1 cellular context compared by ENCODE assay signal in the genomic region with DNA sequence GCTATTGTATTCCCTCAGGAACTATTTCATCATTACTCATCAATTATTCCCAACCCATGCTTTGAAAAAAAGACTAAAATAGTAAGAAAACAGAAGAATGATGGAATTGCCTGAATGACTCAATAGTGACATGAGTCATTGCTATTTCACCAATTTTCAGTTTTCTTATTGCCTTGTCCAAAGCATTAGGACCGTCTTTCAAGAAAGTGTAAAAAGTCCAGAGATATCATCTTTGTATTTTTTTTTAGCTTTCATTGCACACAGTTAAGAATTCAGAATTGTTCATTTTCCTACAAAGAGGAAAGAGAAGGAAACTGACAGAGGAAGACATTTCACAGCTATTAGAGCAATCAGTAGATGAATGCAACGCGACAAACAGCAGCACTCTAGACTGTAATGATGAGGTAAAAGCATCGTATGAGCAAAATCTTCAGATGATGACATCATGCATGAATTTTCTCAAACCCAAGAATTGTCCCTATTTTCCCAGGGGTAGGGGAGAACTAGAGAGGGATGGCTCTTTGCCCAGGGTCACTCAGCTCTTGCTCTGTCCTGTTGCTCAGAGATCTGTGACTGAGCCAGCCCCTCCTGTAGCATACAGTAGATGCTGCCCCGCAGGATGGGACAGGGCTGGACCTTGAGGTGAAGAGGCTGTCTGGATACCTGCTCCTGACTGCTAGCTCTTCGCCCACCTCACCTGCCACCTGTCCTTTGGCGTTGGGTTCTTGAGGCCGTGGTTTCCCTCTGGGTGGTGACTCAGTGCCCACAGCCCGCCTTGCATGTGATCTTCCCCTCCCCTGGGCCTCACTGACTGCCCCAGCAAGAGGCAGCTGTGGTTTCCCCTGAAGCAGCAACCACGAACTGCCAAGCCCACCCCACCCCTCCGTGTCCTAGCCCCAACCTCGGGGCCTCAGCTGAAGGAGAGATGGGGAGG.
TF ChIP-seq lines count a peak whose summit lies in the region.

No MANE protein-coding gene starts in this region.

TF ChIP-seq in HEK293, 187 proteins besides CTCF, POLR2A, EP300 and RAD21 (continued from another document and continues in another):
- no peak for TF ChIP-seq ZNF157 (tag by site-specific recombination; IDR thresholded peaks at IDR 0.05)
- 0 out of 2 replicates have a peak, but pooled peaks have one; percentile 26 for TF ChIP-seq KLF1 (tag by site-specific recombination; IDR thresholded peaks at IDR 0.05)
- no peak for TF ChIP-seq ZNF2 (tag by site-specific recombination; IDR thresholded peaks at IDR 0.05)
- TF ChIP-seq REPIN1 (tag by site-specific recombination; IDR thresholded peaks at IDR 0.05; ENCODE audit: low read depth) = no peak
- no peak for TF ChIP-seq ZNF433 (tag by site-specific recombination; IDR thresholded peaks at IDR 0.05; ENCODE audit: low read depth)
- TF ChIP-seq ZIC2 (tag by site-specific recombination; IDR thresholded peaks at IDR 0.05) = 0 out of 2 replicates have a peak, but pooled peaks have one; percentile 26
- TF ChIP-seq ZNF664 (tag by site-specific recombination; IDR thresholded peaks at IDR 0.05) = no peak
- no peak for TF ChIP-seq ZSCAN16 (tag by site-specific recombination; IDR thresholded peaks at IDR 0.05)
- TF ChIP-seq ZNF140 (tag by site-specific recombination; IDR thresholded peaks at IDR 0.05) = no peak
- no peak for TF ChIP-seq ZNF214 (tag by site-specific recombination; IDR thresholded peaks at IDR 0.05; ENCODE audit: borderline replicate concordance)
- no peak for TF ChIP-seq ZNF76 (tag by site-specific recombination; IDR thresholded peaks at IDR 0.05; ENCODE audit: borderline replicate concordance, low read depth)
- peak; percentile 47; the same call in 1 of the 2 replicates for TF ChIP-seq ZNF660 (tag by site-specific recombination; IDR thresholded peaks at IDR 0.05)
- TF ChIP-seq ZNF302 (tag by site-specific recombination; IDR thresholded peaks at IDR 0.05; ENCODE audit: low read depth) = no peak
- TF ChIP-seq ZNF514 (tag by site-specific recombination; IDR thresholded peaks at IDR 0.05) = no peak
- no peak for TF ChIP-seq ZNF626 (tag by site-specific recombination; IDR thresholded peaks at IDR 0.05)
- no peak for TF ChIP-seq ZNF292 (tag by site-specific recombination; IDR thresholded peaks at IDR 0.05; ENCODE audit: borderline replicate concordance, low read depth)
- no peak for TF ChIP-seq ZNF777 (tag by site-specific recombination; IDR thresholded peaks at IDR 0.05; ENCODE audit: borderline replicate concordance)
- TF ChIP-seq, protein P1, sequence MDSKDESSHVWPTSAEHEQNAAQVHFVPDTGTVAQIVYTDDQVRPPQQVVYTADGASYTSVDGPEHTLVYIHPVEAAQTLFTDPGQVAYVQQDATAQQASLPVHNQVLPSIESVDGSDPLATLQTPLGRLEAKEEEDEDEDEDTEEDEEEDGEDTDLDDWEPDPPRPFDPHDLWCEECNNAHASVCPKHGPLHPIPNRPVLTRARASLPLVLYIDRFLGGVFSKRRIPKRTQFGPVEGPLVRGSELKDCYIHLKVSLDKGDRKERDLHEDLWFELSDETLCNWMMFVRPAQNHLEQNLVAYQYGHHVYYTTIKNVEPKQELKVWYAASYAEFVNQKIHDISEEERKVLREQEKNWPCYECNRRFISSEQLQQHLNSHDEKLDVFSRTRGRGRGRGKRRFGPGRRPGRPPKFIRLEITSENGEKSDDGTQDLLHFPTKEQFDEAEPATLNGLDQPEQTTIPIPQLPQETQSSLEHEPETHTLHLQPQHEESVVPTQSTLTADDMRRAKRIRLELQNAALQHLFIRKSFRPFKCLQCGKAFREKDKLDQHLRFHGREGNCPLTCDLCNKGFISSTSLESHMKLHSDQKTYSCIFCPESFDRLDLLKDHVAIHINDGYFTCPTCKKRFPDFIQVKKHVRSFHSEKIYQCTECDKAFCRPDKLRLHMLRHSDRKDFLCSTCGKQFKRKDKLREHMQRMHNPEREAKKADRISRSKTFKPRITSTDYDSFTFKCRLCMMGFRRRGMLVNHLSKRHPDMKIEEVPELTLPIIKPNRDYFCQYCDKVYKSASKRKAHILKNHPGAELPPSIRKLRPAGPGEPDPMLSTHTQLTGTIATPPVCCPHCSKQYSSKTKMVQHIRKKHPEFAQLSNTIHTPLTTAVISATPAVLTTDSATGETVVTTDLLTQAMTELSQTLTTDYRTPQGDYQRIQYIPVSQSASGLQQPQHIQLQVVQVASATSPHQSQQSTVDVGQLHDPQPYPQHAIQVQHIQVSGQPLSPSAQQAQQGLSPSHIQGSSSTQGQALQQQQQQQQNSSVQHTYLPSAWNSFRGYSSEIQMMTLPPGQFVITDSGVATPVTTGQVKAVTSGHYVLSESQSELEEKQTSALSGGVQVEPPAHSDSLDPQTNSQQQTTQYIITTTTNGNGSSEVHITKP (tag by site-specific recombination; IDR thresholded peaks at IDR 0.05) = peak; percentile 70
- no peak for TF ChIP-seq ZNF701 (tag by site-specific recombination; IDR thresholded peaks at IDR 0.05)
- no peak for TF ChIP-seq ZSCAN23 (tag by site-specific recombination; IDR thresholded peaks at IDR 0.05)
- TF ChIP-seq, protein P2, sequence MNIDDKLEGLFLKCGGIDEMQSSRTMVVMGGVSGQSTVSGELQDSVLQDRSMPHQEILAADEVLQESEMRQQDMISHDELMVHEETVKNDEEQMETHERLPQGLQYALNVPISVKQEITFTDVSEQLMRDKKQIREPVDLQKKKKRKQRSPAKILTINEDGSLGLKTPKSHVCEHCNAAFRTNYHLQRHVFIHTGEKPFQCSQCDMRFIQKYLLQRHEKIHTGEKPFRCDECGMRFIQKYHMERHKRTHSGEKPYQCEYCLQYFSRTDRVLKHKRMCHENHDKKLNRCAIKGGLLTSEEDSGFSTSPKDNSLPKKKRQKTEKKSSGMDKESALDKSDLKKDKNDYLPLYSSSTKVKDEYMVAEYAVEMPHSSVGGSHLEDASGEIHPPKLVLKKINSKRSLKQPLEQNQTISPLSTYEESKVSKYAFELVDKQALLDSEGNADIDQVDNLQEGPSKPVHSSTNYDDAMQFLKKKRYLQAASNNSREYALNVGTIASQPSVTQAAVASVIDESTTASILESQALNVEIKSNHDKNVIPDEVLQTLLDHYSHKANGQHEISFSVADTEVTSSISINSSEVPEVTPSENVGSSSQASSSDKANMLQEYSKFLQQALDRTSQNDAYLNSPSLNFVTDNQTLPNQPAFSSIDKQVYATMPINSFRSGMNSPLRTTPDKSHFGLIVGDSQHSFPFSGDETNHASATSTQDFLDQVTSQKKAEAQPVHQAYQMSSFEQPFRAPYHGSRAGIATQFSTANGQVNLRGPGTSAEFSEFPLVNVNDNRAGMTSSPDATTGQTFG (tag by site-specific recombination; IDR thresholded peaks at IDR 0.05; ENCODE audit: borderline replicate concordance) = no peak; the same call in 1 of the 2 replicates
- TF ChIP-seq ZBTB20 (tag by site-specific recombination; IDR thresholded peaks at IDR 0.05) = peak; percentile 49; the same call in 1 of the 2 replicates
- TF ChIP-seq, protein P3, sequence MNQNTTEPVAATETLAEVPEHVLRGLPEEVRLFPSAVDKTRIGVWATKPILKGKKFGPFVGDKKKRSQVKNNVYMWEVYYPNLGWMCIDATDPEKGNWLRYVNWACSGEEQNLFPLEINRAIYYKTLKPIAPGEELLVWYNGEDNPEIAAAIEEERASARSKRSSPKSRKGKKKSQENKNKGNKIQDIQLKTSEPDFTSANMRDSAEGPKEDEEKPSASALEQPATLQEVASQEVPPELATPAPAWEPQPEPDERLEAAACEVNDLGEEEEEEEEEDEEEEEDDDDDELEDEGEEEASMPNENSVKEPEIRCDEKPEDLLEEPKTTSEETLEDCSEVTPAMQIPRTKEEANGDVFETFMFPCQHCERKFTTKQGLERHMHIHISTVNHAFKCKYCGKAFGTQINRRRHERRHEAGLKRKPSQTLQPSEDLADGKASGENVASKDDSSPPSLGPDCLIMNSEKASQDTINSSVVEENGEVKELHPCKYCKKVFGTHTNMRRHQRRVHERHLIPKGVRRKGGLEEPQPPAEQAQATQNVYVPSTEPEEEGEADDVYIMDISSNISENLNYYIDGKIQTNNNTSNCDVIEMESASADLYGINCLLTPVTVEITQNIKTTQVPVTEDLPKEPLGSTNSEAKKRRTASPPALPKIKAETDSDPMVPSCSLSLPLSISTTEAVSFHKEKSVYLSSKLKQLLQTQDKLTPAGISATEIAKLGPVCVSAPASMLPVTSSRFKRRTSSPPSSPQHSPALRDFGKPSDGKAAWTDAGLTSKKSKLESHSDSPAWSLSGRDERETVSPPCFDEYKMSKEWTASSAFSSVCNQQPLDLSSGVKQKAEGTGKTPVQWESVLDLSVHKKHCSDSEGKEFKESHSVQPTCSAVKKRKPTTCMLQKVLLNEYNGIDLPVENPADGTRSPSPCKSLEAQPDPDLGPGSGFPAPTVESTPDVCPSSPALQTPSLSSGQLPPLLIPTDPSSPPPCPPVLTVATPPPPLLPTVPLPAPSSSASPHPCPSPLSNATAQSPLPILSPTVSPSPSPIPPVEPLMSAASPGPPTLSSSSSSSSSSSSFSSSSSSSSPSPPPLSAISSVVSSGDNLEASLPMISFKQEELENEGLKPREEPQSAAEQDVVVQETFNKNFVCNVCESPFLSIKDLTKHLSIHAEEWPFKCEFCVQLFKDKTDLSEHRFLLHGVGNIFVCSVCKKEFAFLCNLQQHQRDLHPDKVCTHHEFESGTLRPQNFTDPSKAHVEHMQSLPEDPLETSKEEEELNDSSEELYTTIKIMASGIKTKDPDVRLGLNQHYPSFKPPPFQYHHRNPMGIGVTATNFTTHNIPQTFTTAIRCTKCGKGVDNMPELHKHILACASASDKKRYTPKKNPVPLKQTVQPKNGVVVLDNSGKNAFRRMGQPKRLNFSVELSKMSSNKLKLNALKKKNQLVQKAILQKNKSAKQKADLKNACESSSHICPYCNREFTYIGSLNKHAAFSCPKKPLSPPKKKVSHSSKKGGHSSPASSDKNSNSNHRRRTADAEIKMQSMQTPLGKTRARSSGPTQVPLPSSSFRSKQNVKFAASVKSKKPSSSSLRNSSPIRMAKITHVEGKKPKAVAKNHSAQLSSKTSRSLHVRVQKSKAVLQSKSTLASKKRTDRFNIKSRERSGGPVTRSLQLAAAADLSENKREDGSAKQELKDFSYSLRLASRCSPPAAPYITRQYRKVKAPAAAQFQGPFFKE (tag by site-specific recombination; IDR thresholded peaks at IDR 0.05; ENCODE audit: borderline replicate concordance) = no peak
- TF ChIP-seq BCL11B (tag by site-specific recombination; IDR thresholded peaks at IDR 0.05; ENCODE audit: low read depth) = no peak
- no peak for TF ChIP-seq ZNF830 (tag by site-specific recombination; IDR thresholded peaks at IDR 0.05; ENCODE audit: low read depth)
- TF ChIP-seq ZNF555 (tag by site-specific recombination; conservative IDR thresholded peaks at IDR 0.05) = no peak
- TF ChIP-seq, protein P4, sequence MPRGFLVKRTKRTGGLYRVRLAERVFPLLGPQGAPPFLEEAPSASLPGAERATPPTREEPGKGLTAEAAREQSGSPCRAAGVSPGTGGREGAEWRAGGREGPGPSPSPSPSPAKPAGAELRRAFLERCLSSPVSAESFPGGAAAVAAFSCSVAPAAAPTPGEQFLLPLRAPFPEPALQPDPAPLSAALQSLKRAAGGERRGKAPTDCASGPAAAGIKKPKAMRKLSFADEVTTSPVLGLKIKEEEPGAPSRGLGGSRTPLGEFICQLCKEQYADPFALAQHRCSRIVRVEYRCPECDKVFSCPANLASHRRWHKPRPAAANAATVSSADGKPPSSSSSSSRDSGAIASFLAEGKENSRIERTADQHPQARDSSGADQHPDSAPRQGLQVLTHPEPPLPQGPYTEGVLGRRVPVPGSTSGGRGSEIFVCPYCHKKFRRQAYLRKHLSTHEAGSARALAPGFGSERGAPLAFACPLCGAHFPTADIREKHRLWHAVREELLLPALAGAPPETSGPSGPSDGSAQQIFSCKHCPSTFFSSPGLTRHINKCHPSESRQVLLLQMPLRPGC (tag by site-specific recombination; IDR thresholded peaks at IDR 0.05) = peak; percentile 56; the same call in 1 of the 2 replicates
- TF ChIP-seq, protein P5, sequence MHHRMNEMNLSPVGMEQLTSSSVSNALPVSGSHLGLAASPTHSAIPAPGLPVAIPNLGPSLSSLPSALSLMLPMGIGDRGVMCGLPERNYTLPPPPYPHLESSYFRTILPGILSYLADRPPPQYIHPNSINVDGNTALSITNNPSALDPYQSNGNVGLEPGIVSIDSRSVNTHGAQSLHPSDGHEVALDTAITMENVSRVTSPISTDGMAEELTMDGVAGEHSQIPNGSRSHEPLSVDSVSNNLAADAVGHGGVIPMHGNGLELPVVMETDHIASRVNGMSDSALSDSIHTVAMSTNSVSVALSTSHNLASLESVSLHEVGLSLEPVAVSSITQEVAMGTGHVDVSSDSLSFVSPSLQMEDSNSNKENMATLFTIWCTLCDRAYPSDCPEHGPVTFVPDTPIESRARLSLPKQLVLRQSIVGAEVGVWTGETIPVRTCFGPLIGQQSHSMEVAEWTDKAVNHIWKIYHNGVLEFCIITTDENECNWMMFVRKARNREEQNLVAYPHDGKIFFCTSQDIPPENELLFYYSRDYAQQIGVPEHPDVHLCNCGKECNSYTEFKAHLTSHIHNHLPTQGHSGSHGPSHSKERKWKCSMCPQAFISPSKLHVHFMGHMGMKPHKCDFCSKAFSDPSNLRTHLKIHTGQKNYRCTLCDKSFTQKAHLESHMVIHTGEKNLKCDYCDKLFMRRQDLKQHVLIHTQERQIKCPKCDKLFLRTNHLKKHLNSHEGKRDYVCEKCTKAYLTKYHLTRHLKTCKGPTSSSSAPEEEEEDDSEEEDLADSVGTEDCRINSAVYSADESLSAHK (tag by site-specific recombination; IDR thresholded peaks at IDR 0.05) = no peak
- no peak for TF ChIP-seq GLI2 (tag by site-specific recombination; IDR thresholded peaks at IDR 0.05; ENCODE audit: borderline replicate concordance, low read depth)
- no peak for TF ChIP-seq ZNF341 (tag by site-specific recombination; IDR thresholded peaks at IDR 0.05; ENCODE audit: low read depth)
- no peak for TF ChIP-seq ZNF48 (tag by site-specific recombination; IDR thresholded peaks at IDR 0.05)
- TF ChIP-seq, protein P6, sequence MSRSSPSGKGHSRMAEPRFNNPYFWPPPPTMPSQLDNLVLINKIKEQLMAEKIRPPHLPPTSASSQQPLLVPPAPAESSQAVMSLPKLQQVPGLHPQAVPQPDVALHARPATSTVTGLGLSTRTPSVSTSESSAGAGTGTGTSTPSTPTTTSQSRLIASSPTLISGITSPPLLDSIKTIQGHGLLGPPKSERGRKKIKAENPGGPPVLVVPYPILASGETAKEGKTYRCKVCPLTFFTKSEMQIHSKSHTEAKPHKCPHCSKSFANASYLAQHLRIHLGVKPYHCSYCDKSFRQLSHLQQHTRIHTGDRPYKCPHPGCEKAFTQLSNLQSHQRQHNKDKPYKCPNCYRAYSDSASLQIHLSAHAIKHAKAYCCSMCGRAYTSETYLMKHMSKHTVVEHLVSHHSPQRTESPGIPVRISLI (tag by site-specific recombination; IDR thresholded peaks at IDR 0.05) = peak; percentile 12; the same call in 1 of the 2 replicates
- TF ChIP-seq ZNF623 (tag by site-specific recombination; IDR thresholded peaks at IDR 0.05) = no peak
- no peak for TF ChIP-seq ZNF221 (tag by site-specific recombination; IDR thresholded peaks at IDR 0.05; ENCODE audit: borderline replicate concordance)
- TF ChIP-seq TCF7L2 (IDR thresholded peaks at IDR 0.05; ENCODE audit: borderline replicate concordance, low read depth, low read length) = no peak
- TF ChIP-seq ZNF571 (tag by site-specific recombination; IDR thresholded peaks at IDR 0.05) = no peak
- TF ChIP-seq GLIS2 (tag by site-specific recombination; IDR thresholded peaks at IDR 0.05) = peak; percentile 49; the same call in 1 of the 2 replicates
- TF ChIP-seq PRDM1 (tag by site-specific recombination; IDR thresholded peaks at IDR 0.05) = peak; percentile 63
